In genomic region chr12:12893438-12893837, GRCh38 we compare ENCODE assay signal across 22 cellular contexts. TPM values are rescaled to one million over a fixed set of nuclear protein-coding genes. Genes with fewer than 3 reads are reported as not detected.
DNase-seq lines count a peak whose midpoint lies in the region; ATAC-seq and TF ChIP-seq lines count a peak whose summit lies in the region.
"Had no signal": no experiment of that assay in that cellular context is flagged by ENCODE, and none has a peak within 500 bp of the region (broad histone marks: within the 10 kb centered on the region; RNA-seq: fewer than 3 reads in every experiment).

No MANE protein-coding gene starts in this region.

- TF ChIP-seq CTCF in BJ (IDR thresholded peaks at IDR 0.05; ENCODE audit: insufficient read depth, low read depth, low read length) (no peak), RWPE2 (IDR thresholded peaks at IDR 0.05; ENCODE audit: poor library complexity, severe bottlenecking) (no peak), foreskin fibroblast (IDR thresholded peaks at IDR 0.05; ENCODE audit: low read depth, low read length) (no peak), smooth muscle cell (IDR thresholded peaks at IDR 0.05; ENCODE audit: borderline replicate concordance, insufficient read depth, poor library complexity, severe bottlenecking) (no peak)

- H2AFZ ChIP-seq in smooth muscle cell (ENCODE audit: low read depth), result no peak overlapping the region

- no peak for DNase-seq in BJ (ENCODE audit: low read depth)
- DNase-seq in RWPE2 (ENCODE audit: low spot score), result no peak
- no peak for DNase-seq in foreskin fibroblast
- DNase-seq in smooth muscle cell (lab: John Stamatoyannopoulos, UW; ENCODE audit: unreplicated experiment), result no peak
- no peak for DNase-seq in activated CD4-positive, alpha-beta T cell treated with anti-CD3 and anti-CD28 coated beads, Interleukin-2, amount 50 U/mL, for 4 hours
- DNase-seq in DMS 273 treated with DMSO at 0.1 percent for 48 hours (lab: John Stamatoyannopoulos, UW), result no peak
- no peak for DNase-seq in dermis blood vessel endothelial cell
- DNase-seq: activated naive CD8-positive, alpha-beta T cell treated with anti-CD3 and anti-CD28 coated beads, Interleukin-2, amount 10 ng/mL, durations not matched to agents 7 days and 5 days; effector CD8-positive, alpha-beta T cell; heart right ventricle; NCI-H2107; NCI-H526; psoas muscle; SJCRH30; stimulated activated CD4-positive, alpha-beta T cell treated with anti-CD3 and anti-CD28 coated beads, Interleukin-12 subunit alpha, Interleukin-12 subunit beta, amount 100 ng/mL, for 4 hours; T-helper 17 cell had no signal

- ATAC-seq in RWPE2 (ENCODE audit: low read depth), result no peak
- ATAC-seq in HG02973 (IDR thresholded peaks at IDR 0.05; ENCODE audit: unreplicated experiment), result no peak
- ATAC-seq: heart right ventricle, psoas muscle, T-helper 17 cell had no signal

- H3F3A ChIP-seq in smooth muscle cell (ENCODE audit: low read depth), result no peaks in the 10 kb centered on the region

- H3K36me3 ChIP-seq in BJ (ENCODE audit: control insufficient read depth, insufficient read depth, low read length) (no peaks in the 10 kb centered on the region), RWPE2 (ENCODE audit: low read depth) (peaks cover 36% of the 10 kb centered on the region), smooth muscle cell (ENCODE audit: low read depth) (no peaks in the 10 kb centered on the region)
- H3K36me3 ChIP-seq: cardiac muscle cell, heart right ventricle, SJCRH30 had no signal

- WGBS in smooth muscle cell (ENCODE audit: low lambda C conversion rate), result 89% methylated on average over 5 of the region's 5 CpGs

- POLR2A ChIA-PET in BJ (lab: Charles Lee), result interaction anchor here (0.6 kb wide), 1 partner anchor 74 kb away, joined by 3 read pairs; no protein-coding TSS in a partner anchor

- H4K20me1 ChIP-seq in smooth muscle cell (ENCODE audit: low read depth), result no peaks in the 10 kb centered on the region

- H3K27ac ChIP-seq in RWPE2 (ENCODE audit: poor library complexity, severe bottlenecking) (peak overlapping the region; percentile 93), smooth muscle cell (ENCODE audit: low read depth) (peak overlapping the region; percentile 85)
- H3K27ac ChIP-seq: cardiac muscle cell, heart right ventricle, psoas muscle, SJCRH30 had no signal

- H3K27me3 ChIP-seq in BJ (ENCODE audit: control insufficient read depth, insufficient read depth, low read length) (no peaks in the 10 kb centered on the region), RWPE2 (ENCODE audit: insufficient read depth, poor library complexity, severe bottlenecking) (no peaks in the 10 kb centered on the region), smooth muscle cell (ENCODE audit: low read depth) (no peaks in the 10 kb centered on the region)
- H3K27me3 ChIP-seq: SJCRH30 had no signal

- H3K4me1 ChIP-seq in RWPE2 (ENCODE audit: insufficient read depth, poor library complexity, severe bottlenecking), result peaks cover 19% of the 10 kb centered on the region
- peaks cover 8% of the 10 kb centered on the region for H3K4me1 ChIP-seq in smooth muscle cell (ENCODE audit: low read depth)
- H3K4me1 ChIP-seq: psoas muscle had no signal

- CTCF ChIA-PET in BJ (lab: Yijun Ruan, JAX), result interaction anchor here (1.2 to 3.9 kb wide), 5 partner anchors 23 to 105 kb away, joined by 3 to 41 read pairs (median 7); no protein-coding TSS in a partner anchor

- H3K9ac ChIP-seq in smooth muscle cell (ENCODE audit: low read depth), result peak overlapping the region; percentile 83

- H3K4me2 ChIP-seq in smooth muscle cell, result peak overlapping the region; percentile 81

- no peaks in the 10 kb centered on the region for H3K9me3 ChIP-seq in RWPE2 (ENCODE audit: severe bottlenecking)
- no peaks in the 10 kb centered on the region for H3K9me3 ChIP-seq in smooth muscle cell (replicated peaks; ENCODE audit: low read depth)
- H3K9me3 ChIP-seq: heart right ventricle, psoas muscle, SJCRH30 had no signal

- H3K79me2 ChIP-seq in smooth muscle cell (ENCODE audit: low read depth), result peaks cover 14% of the 10 kb centered on the region

- peak overlapping the region; percentile 66 for H3K4me3 ChIP-seq in BJ (ENCODE audit: low read depth, low read length)
- peak overlapping the region; percentile 38 for H3K4me3 ChIP-seq in RWPE2 (ENCODE audit: severe bottlenecking)
- H3K4me3 ChIP-seq in foreskin fibroblast (ENCODE audit: low read depth in 1 of 2, low read length in 2 of 2), result peak overlapping the region; percentile 64 to 67
- peak overlapping the region; percentile 66 for H3K4me3 ChIP-seq in smooth muscle cell
- H3K4me3 ChIP-seq: cardiac muscle cell, heart right ventricle, psoas muscle had no signal

RNA-seq across cellular contexts. Expression of gene GPRC5A, which starts 2.1 kb away (rescaled TPM):
- polyA plus RNA-seq in BJ (2011; rRNA removed) (230 and 241 TPM in 2 replicates), smooth muscle cell (13.6 and 79.1 TPM in 2 replicates)
- 268 and 369 TPM in 2 replicates for polyA minus RNA-seq in BJ (2011; rRNA and poly(A)+ RNA removed)
- total RNA-seq in smooth muscle cell (39.2 and 47.5 TPM in 2 replicates), dermis blood vessel endothelial cell (3.2 and 10.7 TPM in 2 replicates)
- total RNA-seq: activated naive CD8-positive, alpha-beta T cell treated with anti-CD3 and anti-CD28 coated beads, Interleukin-2, amount 10 ng/mL, durations not matched to agents 7 days and 5 days; activated T-helper 1 cell treated with anti-CD3 and anti-CD28 coated beads, Interleukin-12 subunit alpha, Interleukin-12 subunit beta, Interleukin-2, Interleukin-4 antibody, amounts not matched to agents 30 ng/mL and 10 ng/mL and 1 ng/mL, durations not matched to agents 14 hours and 24 hours and 36 hours had no signal

RNA-seq across cellular contexts. Expression of gene GPRC5D, which starts 58.5 kb away (rescaled TPM):
- polyA plus RNA-seq in BJ (2011; rRNA removed) (not detected in 2 replicates), smooth muscle cell (0.82 TPM in 1 of 2 replicates, not detected in the other)
- not detected in 2 replicates for polyA minus RNA-seq in BJ (2011; rRNA and poly(A)+ RNA removed)
- total RNA-seq in smooth muscle cell (not detected in 2 replicates), dermis blood vessel endothelial cell (0.17 TPM in 1 of 2 replicates, not detected in the other)
- total RNA-seq: activated naive CD8-positive, alpha-beta T cell treated with anti-CD3 and anti-CD28 coated beads, Interleukin-2, amount 10 ng/mL, durations not matched to agents 7 days and 5 days; activated T-helper 1 cell treated with anti-CD3 and anti-CD28 coated beads, Interleukin-12 subunit alpha, Interleukin-12 subunit beta, Interleukin-2, Interleukin-4 antibody, amounts not matched to agents 30 ng/mL and 10 ng/mL and 1 ng/mL, durations not matched to agents 14 hours and 24 hours and 36 hours; cardiac muscle cell; heart right ventricle; OCI-LY7; psoas muscle; SJCRH30; T-helper 17 cell; temporal lobe had no signal
- polyA plus RNA-seq: neural cell, psoas muscle had no signal
